In the genomic region with DNA sequence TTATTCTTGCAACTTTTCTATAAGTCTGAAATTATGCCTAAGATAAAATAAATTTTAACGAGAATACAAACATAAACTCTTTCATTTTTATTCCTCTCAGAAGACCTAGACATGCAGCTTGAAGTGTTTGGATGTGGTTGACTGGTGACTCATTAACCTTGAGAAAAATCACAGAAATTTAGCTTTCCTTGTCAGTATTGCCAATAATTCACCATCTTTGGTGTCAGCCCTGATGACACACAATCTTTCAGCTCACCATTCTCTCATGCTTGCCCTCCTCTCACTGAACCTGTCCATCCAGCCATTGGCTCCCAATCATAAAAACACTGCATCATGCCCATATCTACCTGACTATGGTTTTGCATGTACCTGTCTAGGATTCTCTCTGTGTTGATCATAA, we compare ENCODE assay signal across 16 cellular contexts. TPM values are rescaled to one million over a fixed set of nuclear protein-coding genes. Genes with fewer than 3 reads are reported as not detected.
"Had no signal": no experiment of that assay in that cellular context is flagged by ENCODE, and none has a peak within 500 bp of the region (broad histone marks: within the 10 kb centered on the region; RNA-seq: fewer than 3 reads in every experiment).

No MANE protein-coding gene starts in this region.

- DNase-seq: activated CD8-positive, alpha-beta memory T cell treated with anti-CD3 and anti-CD28 coated beads, Interleukin-2, amount 10 ng/mL, durations not matched to agents 7 days and 5 days; activated effector memory CD4-positive, alpha-beta T cell treated with Interleukin-2 at 50 U/mL for 16 hours; activated T-cell treated with anti-CD3 and anti-CD28 coated beads, Interleukin-2, amount 50 U/mL, for 24 hours; amygdala; caudate nucleus; effector memory CD4-positive, alpha-beta T cell; erythroblast; hypothalamus; left colon; naive thymus-derived CD4-positive, alpha-beta T cell; small intestine; thyroid gland had no signal

- ATAC-seq: activated CD4-positive, CD25-positive, alpha-beta regulatory T cell treated with anti-CD3 and anti-CD28 coated beads, Interleukin-2, amount 50 U/mL, for 24 hours; activated CD8-positive, alpha-beta memory T cell treated with anti-CD3 and anti-CD28 coated beads, Interleukin-2, amount 10 ng/mL, durations not matched to agents 7 days and 5 days; activated naive CD4-positive, alpha-beta T cell treated with anti-CD3 and anti-CD28 coated beads, Interleukin-2, amount 50 U/mL, for 72 hours; left colon; naive thymus-derived CD4-positive, alpha-beta T cell had no signal

- H3K4me3 ChIP-seq: lung, right atrium auricular region, thyroid gland had no signal

RNA-seq across cellular contexts. Expression of a gene that starts 22.6 kb away (rescaled TPM):
- total RNA-seq: naive thymus-derived CD4-positive, alpha-beta T cell had no signal
